ENCODE assay signal across 18 cellular contexts in genomic region chr18:58549814-58550339, GRCh38.
DNase-seq lines count a peak whose midpoint lies in the region; ATAC-seq and TF ChIP-seq lines count a peak whose summit lies in the region.
"Had no signal": no experiment of that assay in that cellular context is flagged by ENCODE, and none has a peak within 500 bp of the region (broad histone marks: within the 10 kb centered on the region; RNA-seq: fewer than 3 reads in every experiment).

No MANE protein-coding gene starts in this region.

- H3K4me3 Mint-ChIP-seq in activated T-cell treated with anti-CD3 and anti-CD28 coated beads, Interleukin-2, amount 50 U/mL, for 4 hours, result no peak overlapping the region
- H3K4me3 Mint-ChIP-seq: activated B cell treated with CpG ODN at 0.5 μM for 24 hours; activated naive CD8-positive, alpha-beta T cell; CD4-positive, CD25-positive, alpha-beta regulatory T cell had no signal

- H3K9me3 ChIP-seq in body of pancreas (no peaks in the 10 kb centered on the region), mucosa of descending colon (no peaks in the 10 kb centered on the region)
- H3K9me3 ChIP-seq: esophagus squamous epithelium, vagina had no signal

- no peaks in the 10 kb centered on the region for H3K9me3 Mint-ChIP-seq in activated T-cell treated with anti-CD3 and anti-CD28 coated beads, Interleukin-2, amount 50 U/mL, for 4 hours
- H3K9me3 Mint-ChIP-seq: CD4-positive, CD25-positive, alpha-beta regulatory T cell had no signal

- intact Hi-C loops in body of pancreas (cut with DNase I), result no loop called here
- intact Hi-C loops in mucosa of descending colon (cut with DNase I, micrococcal nuclease), result loop anchor here in 1 of 2 donors (10.0 kb wide), 1 partner anchor 125 kb away; the partner anchor contains the start of gene MALT1

- H3K4me1 Mint-ChIP-seq in activated T-cell treated with anti-CD3 and anti-CD28 coated beads, Interleukin-2, amount 50 U/mL, for 4 hours (ENCODE audit: low read depth), result peaks cover 59% of the 10 kb centered on the region

- 37 to 39% methylated on average over 6 of the region's 6 CpGs for WGBS in body of pancreas, 2 donors

- H3K4me3 ChIP-seq in body of pancreas (no peak overlapping the region), mucosa of descending colon (no peak overlapping the region)
- H3K4me3 ChIP-seq: esophagus squamous epithelium, SK-N-MC, vagina had no signal

- ATAC-seq in body of pancreas (peak; percentile 73), mucosa of descending colon (peak; percentile 96), GM18870 (IDR thresholded peaks at IDR 0.05; ENCODE audit: unreplicated experiment) (no peak)
- ATAC-seq in activated T-cell treated with anti-CD3 and anti-CD28 coated beads, Interleukin-2, amount 50 U/mL, for 4 hours, result no peak
- ATAC-seq: activated T-cell treated with anti-CD3 and anti-CD28 coated beads, Interleukin-2, amount 50 U/mL, for 72 hours had no signal

- H3K36me3 ChIP-seq in body of pancreas (replicated peaks in 1 of 2; ENCODE audit: insufficient read depth in 1 of 2, low read depth in 2 of 2), result no peaks in the 10 kb centered on the region
- no peaks in the 10 kb centered on the region for H3K36me3 ChIP-seq in mucosa of descending colon (ENCODE audit: low read depth)
- H3K36me3 ChIP-seq: esophagus squamous epithelium, vagina had no signal

- no peaks in the 10 kb centered on the region for H3K27me3 ChIP-seq in body of pancreas
- H3K27me3 ChIP-seq: vagina had no signal

- H3K4me1 ChIP-seq in body of pancreas (peaks cover 10% of the 10 kb centered on the region), mucosa of descending colon (ENCODE audit: low read depth) (peaks cover 20% of the 10 kb centered on the region)
- H3K4me1 ChIP-seq: vagina had no signal

- DNase-seq in HT-29 (ENCODE audit: low spot score) (peak; percentile 60), body of pancreas (peak in 2 of 4 donors; percentile 29 to 39), mucosa of descending colon (peak in 2 of 3 donors; percentile 60 to 64), DMS114 treated with DMSO at 0.1 percent for 48 hours (lab: John Stamatoyannopoulos, UW; ENCODE audit: unreplicated experiment) (no peak), iPS-NIHi7 (ENCODE audit: extremely low spot score) (no peak)
- DNase-seq in activated T-cell treated with anti-CD3 and anti-CD28 coated beads, Interleukin-2, amount 50 U/mL, for 4 hours, result no peak
- DNase-seq: activated B cell treated with CpG ODN at 0.5 μM for 24 hours; activated T-cell treated with anti-CD3 and anti-CD28 coated beads, Interleukin-2, amount 50 U/mL, for 72 hours; CD4-positive, CD25-positive, alpha-beta regulatory T cell; effector CD8-positive, alpha-beta T cell; esophagus squamous epithelium; NCI-H2081; right cardiac atrium had no signal

- TF ChIP-seq CTCF in 22Rv1 (IDR thresholded peaks at IDR 0.05) (no peak), body of pancreas (IDR thresholded peaks at IDR 0.05) (no peak), mucosa of descending colon (IDR thresholded peaks at IDR 0.05) (no peak)

- peak overlapping the region; percentile 62 for H3K27ac ChIP-seq in 22Rv1
- peak overlapping the region in 2 of 4 donors; percentile 65 to 67 for H3K27ac ChIP-seq in body of pancreas
- H3K27ac ChIP-seq: esophagus squamous epithelium, SK-N-MC, vagina had no signal

- no peaks in the 10 kb centered on the region for H3K27me3 Mint-ChIP-seq in activated T-cell treated with anti-CD3 and anti-CD28 coated beads, Interleukin-2, amount 50 U/mL, for 4 hours (ENCODE audit: low read depth)
- H3K27me3 Mint-ChIP-seq: activated B cell treated with CpG ODN at 0.5 μM for 24 hours; activated naive CD8-positive, alpha-beta T cell; CD4-positive, CD25-positive, alpha-beta regulatory T cell had no signal

- TF ChIP-seq POLR2A in body of pancreas (IDR thresholded peaks at IDR 0.05), result no peak

- H3K36me3 Mint-ChIP-seq in activated T-cell treated with anti-CD3 and anti-CD28 coated beads, Interleukin-2, amount 50 U/mL, for 4 hours (ENCODE audit: insufficient read depth), result no peaks in the 10 kb centered on the region
- H3K36me3 Mint-ChIP-seq: CD4-positive, CD25-positive, alpha-beta regulatory T cell had no signal

Comparison
In these comparisons a context has a peak if more than half of its experiments do, and no peak if none do; other contexts are left out.
1. DNase-seq: peak in HT-29 (single experiment) and mucosa of descending colon (2 of 3); none in DMS114 treated with DMSO at 0.1 percent for 48 hours (single experiment), iPS-NIHi7 (single experiment) and activated T-cell treated with anti-CD3 and anti-CD28 coated beads, Interleukin-2, amount 50 U/mL, for 4 hours (single experiment).
2. ATAC-seq: peak in body of pancreas (single experiment) and mucosa of descending colon (single experiment); none in GM18870 (single experiment) and activated T-cell treated with anti-CD3 and anti-CD28 coated beads, Interleukin-2, amount 50 U/mL, for 4 hours (0 of 2).